Comparison of ENCODE assay signal across 26 cellular contexts in the genomic region with DNA sequence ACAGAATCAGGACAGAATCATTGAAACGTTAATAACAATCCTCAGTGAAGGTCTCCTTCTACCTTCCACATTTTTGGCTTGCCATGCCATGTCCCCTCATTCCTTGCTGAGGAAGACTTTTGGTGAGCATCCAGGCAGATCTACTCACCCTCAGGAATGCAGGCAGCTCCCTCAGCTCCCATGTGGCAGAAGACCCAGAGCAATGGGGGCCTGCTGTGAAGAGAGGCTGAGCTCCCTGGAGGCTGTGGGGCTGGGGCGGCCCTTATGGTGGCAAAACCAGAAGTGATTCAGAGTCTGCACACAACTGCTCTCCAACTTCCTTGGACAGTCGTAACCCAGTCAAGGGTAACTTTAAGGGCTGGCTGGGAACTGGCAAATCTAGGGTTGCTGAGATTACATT.
DNase-seq lines count a peak whose midpoint lies in the region; ATAC-seq and TF ChIP-seq lines count a peak whose summit lies in the region.
"Had no signal": no experiment of that assay in that cellular context is flagged by ENCODE, and none has a peak within 500 bp of the region (broad histone marks: within the 10 kb centered on the region; RNA-seq: fewer than 3 reads in every experiment).

No MANE protein-coding gene starts in this region.

- no peaks in the 10 kb centered on the region for H3K27me3 Mint-ChIP-seq in activated naive CD8-positive, alpha-beta T cell treated with anti-CD3 and anti-CD28 coated beads, Interleukin-2, amount 10 ng/mL, durations not matched to agents 7 days and 5 days
- H3K27me3 Mint-ChIP-seq in activated naive CD8-positive, alpha-beta T cell treated with anti-CD3 and anti-CD28 coated beads, Interleukin-2, amount 50 U/mL, for 24 hours = no peaks in the 10 kb centered on the region
- H3K27me3 Mint-ChIP-seq: activated naive CD8-positive, alpha-beta T cell treated with anti-CD3 and anti-CD28 coated beads for 36 hours; CD8-positive, alpha-beta memory T cell; stimulated activated naive CD8-positive, alpha-beta T cell treated with anti-CD3 and anti-CD28 coated beads, Interleukin-15, amount 100 ng/mL, for 72 hours had no signal

- no peak overlapping the region for H3K27ac ChIP-seq in upper lobe of right lung
- H3K27ac ChIP-seq: cardiac muscle cell, lower lobe of right lung, ovary, sigmoid colon had no signal

- H3K4me1 Mint-ChIP-seq in activated naive CD8-positive, alpha-beta T cell treated with anti-CD3 and anti-CD28 coated beads, Interleukin-2, amount 10 ng/mL, durations not matched to agents 7 days and 5 days = peaks cover 24% of the 10 kb centered on the region
- peaks cover 2% of the 10 kb centered on the region for H3K4me1 Mint-ChIP-seq in activated naive CD8-positive, alpha-beta T cell treated with anti-CD3 and anti-CD28 coated beads, Interleukin-2, amount 50 U/mL, for 24 hours
- H3K4me1 Mint-ChIP-seq: activated naive CD8-positive, alpha-beta T cell treated with anti-CD3 and anti-CD28 coated beads for 36 hours; CD8-positive, alpha-beta memory T cell; stimulated activated naive CD8-positive, alpha-beta T cell treated with anti-CD3 and anti-CD28 coated beads, Interleukin-15, amount 100 ng/mL, for 72 hours had no signal

- ATAC-seq in activated naive CD8-positive, alpha-beta T cell treated with anti-CD3 and anti-CD28 coated beads, Interleukin-2, amount 10 ng/mL, durations not matched to agents 7 days and 5 days (ENCODE audit: low read depth) = no peak
- ATAC-seq in activated naive CD8-positive, alpha-beta T cell treated with anti-CD3 and anti-CD28 coated beads, Interleukin-2, amount 50 U/mL, for 24 hours = no peak
- ATAC-seq in upper lobe of right lung = peak; percentile 41
- ATAC-seq: lower lobe of right lung; stimulated activated naive CD8-positive, alpha-beta T cell treated with anti-CD3 and anti-CD28 coated beads, Interleukin-15, amount 100 ng/mL, for 72 hours had no signal

- no peaks in the 10 kb centered on the region for H3K27me3 ChIP-seq in upper lobe of right lung
- H3K27me3 ChIP-seq: cardiac muscle cell, dorsolateral prefrontal cortex, ovary, sigmoid colon had no signal

- H3K9me3 ChIP-seq in upper lobe of right lung = no peaks in the 10 kb centered on the region
- H3K9me3 ChIP-seq: lower lobe of right lung, ovary, sigmoid colon, SK-N-SH had no signal

- H3K36me3 ChIP-seq in upper lobe of right lung = no peaks in the 10 kb centered on the region
- H3K36me3 ChIP-seq: cardiac muscle cell, lower lobe of right lung, ovary, sigmoid colon had no signal

- H3K9me3 Mint-ChIP-seq in activated naive CD8-positive, alpha-beta T cell treated with anti-CD3 and anti-CD28 coated beads, Interleukin-2, amount 10 ng/mL, durations not matched to agents 7 days and 5 days = peaks cover 5% of the 10 kb centered on the region
- H3K9me3 Mint-ChIP-seq in activated naive CD8-positive, alpha-beta T cell treated with anti-CD3 and anti-CD28 coated beads, Interleukin-2, amount 50 U/mL, for 24 hours = no peaks in the 10 kb centered on the region
- H3K9me3 Mint-ChIP-seq: activated naive CD8-positive, alpha-beta T cell treated with anti-CD3 and anti-CD28 coated beads for 36 hours; CD8-positive, alpha-beta memory T cell; type B pancreatic cell had no signal

- H3K4me3 ChIP-seq in choroid plexus epithelial cell (ENCODE audit: low read depth, low read length) (no peak overlapping the region), upper lobe of right lung (no peak overlapping the region)
- H3K4me3 ChIP-seq: cardiac muscle cell, lower lobe of right lung, ovary, sigmoid colon had no signal

- intact Hi-C loops in upper lobe of right lung (cut with DNase I) = no loop called here

- H3K27ac Mint-ChIP-seq in activated naive CD8-positive, alpha-beta T cell treated with anti-CD3 and anti-CD28 coated beads, Interleukin-2, amount 10 ng/mL, durations not matched to agents 7 days and 5 days = peak overlapping the region; percentile 73
- no peak overlapping the region for H3K27ac Mint-ChIP-seq in activated naive CD8-positive, alpha-beta T cell treated with anti-CD3 and anti-CD28 coated beads, Interleukin-2, amount 50 U/mL, for 24 hours
- H3K27ac Mint-ChIP-seq: activated naive CD8-positive, alpha-beta T cell treated with anti-CD3 and anti-CD28 coated beads for 36 hours; CD8-positive, alpha-beta memory T cell; HFFc6; stimulated activated naive CD8-positive, alpha-beta T cell treated with anti-CD3 and anti-CD28 coated beads, Interleukin-15, amount 100 ng/mL, for 72 hours; type B pancreatic cell had no signal

- POLR2A ChIA-PET in activated naive CD8-positive, alpha-beta T cell treated with anti-CD3 and anti-CD28 coated beads, Interleukin-2, amount 10 ng/mL, durations not matched to agents 7 days and 5 days (lab: Charles Lee) = no interaction called here

- peak; percentile 23 for DNase-seq in activated naive CD8-positive, alpha-beta T cell treated with anti-CD3 and anti-CD28 coated beads, Interleukin-2, amount 10 ng/mL, durations not matched to agents 7 days and 5 days
- DNase-seq in activated naive CD8-positive, alpha-beta T cell treated with anti-CD3 and anti-CD28 coated beads, Interleukin-2, amount 50 U/mL, for 24 hours = no peak
- DNase-seq in M059J (ENCODE audit: low read depth) (peak; percentile 1), choroid plexus epithelial cell (ENCODE audit: low read depth) (peak; percentile 3), upper lobe of right lung (no peak), NCI-H187 (lab: John Stamatoyannopoulos, UW) (no peak), iPS-NIHi11 (ENCODE audit: low spot score) (no peak), GM10266 (ENCODE audit: extremely low spot score) (no peak)
- DNase-seq: activated CD4-positive, alpha-beta T cell treated with anti-CD3 and anti-CD28 coated beads, Interleukin-2, amount 50 U/mL, for 1 hour; activated naive CD8-positive, alpha-beta T cell treated with anti-CD3 and anti-CD28 coated beads for 36 hours; activated T-cell treated with anti-CD3 and anti-CD28 coated beads, Interleukin-2, amount 50 U/mL, for 48 hours; CD8-positive, alpha-beta memory T cell; DMS79 treated with DMSO at 0.1 percent for 48 hours; dorsolateral prefrontal cortex; HFFc6; Kasumi-1; lower lobe of right lung; NCI-H146; NCI-H345; NK-92 treated with Interleukin-12 subunit alpha and Interleukin-12 subunit beta, amount 100 ng/mL, for 24 hours; ovary; sigmoid colon; SK-N-SH; stimulated activated naive CD8-positive, alpha-beta T cell treated with anti-CD3 and anti-CD28 coated beads, Interleukin-15, amount 100 ng/mL, for 72 hours had no signal

- H3K4me3 Mint-ChIP-seq in activated naive CD8-positive, alpha-beta T cell treated with anti-CD3 and anti-CD28 coated beads, Interleukin-2, amount 10 ng/mL, durations not matched to agents 7 days and 5 days = peak overlapping the region; percentile 39
- H3K4me3 Mint-ChIP-seq in activated naive CD8-positive, alpha-beta T cell treated with anti-CD3 and anti-CD28 coated beads, Interleukin-2, amount 50 U/mL, for 24 hours = no peak overlapping the region
- H3K4me3 Mint-ChIP-seq: activated naive CD8-positive, alpha-beta T cell treated with anti-CD3 and anti-CD28 coated beads for 36 hours; CD8-positive, alpha-beta memory T cell; HFFc6; stimulated activated naive CD8-positive, alpha-beta T cell treated with anti-CD3 and anti-CD28 coated beads, Interleukin-15, amount 100 ng/mL, for 72 hours; type B pancreatic cell had no signal

- no peaks in the 10 kb centered on the region for H3K4me1 ChIP-seq in upper lobe of right lung
- H3K4me1 ChIP-seq: lower lobe of right lung had no signal

- TF ChIP-seq CTCF in choroid plexus epithelial cell (conservative IDR thresholded peaks at IDR 0.05; ENCODE audit: low read depth, low read length) (no peak), upper lobe of right lung (IDR thresholded peaks at IDR 0.05) (no peak), GM10266 (IDR thresholded peaks at IDR 0.05; ENCODE audit: control insufficient read depth, insufficient read depth, low read depth, missing control alignments) (no peak)

- H3K36me3 Mint-ChIP-seq in activated naive CD8-positive, alpha-beta T cell treated with anti-CD3 and anti-CD28 coated beads, Interleukin-2, amount 10 ng/mL, durations not matched to agents 7 days and 5 days = peaks cover 6% of the 10 kb centered on the region
- H3K36me3 Mint-ChIP-seq in activated naive CD8-positive, alpha-beta T cell treated with anti-CD3 and anti-CD28 coated beads, Interleukin-2, amount 50 U/mL, for 24 hours (ENCODE audit: low read depth) = peaks cover 1% of the 10 kb centered on the region
- H3K36me3 Mint-ChIP-seq: type B pancreatic cell had no signal

Comparison
In these comparisons a context has a peak if more than half of its experiments do, and no peak if none do; other contexts are left out.
1. DNase-seq: peak in activated naive CD8-positive, alpha-beta T cell treated with anti-CD3 and anti-CD28 coated beads, Interleukin-2, amount 10 ng/mL, durations not matched to agents 7 days and 5 days (single experiment), M059J (single experiment) and choroid plexus epithelial cell (single experiment); none in activated naive CD8-positive, alpha-beta T cell treated with anti-CD3 and anti-CD28 coated beads, Interleukin-2, amount 50 U/mL, for 24 hours (single experiment), upper lobe of right lung (single experiment), NCI-H187 (0 of 2), iPS-NIHi11 (single experiment) and GM10266 (single experiment).